ENCODE assay signal across 8 cellular contexts in genomic region chr4:88033309-88033708, GRCh38. TPM values are rescaled to one million over a fixed set of nuclear protein-coding genes. Genes with fewer than 3 reads are reported as not detected.
DNase-seq lines count a peak whose midpoint lies in the region; ATAC-seq lines count a peak whose summit lies in the region.

No MANE protein-coding gene starts in this region.

- H3K36me3 Mint-ChIP-seq in activated T-helper 17 cell treated with anti-CD3 and anti-CD28 coated beads, Interleukin-2, amount 50 U/mL, for 72 hours (ENCODE audit: low read depth): peaks cover 51% of the 10 kb centered on the region

- H3K4me1 Mint-ChIP-seq in activated T-helper 17 cell treated with anti-CD3 and anti-CD28 coated beads, Interleukin-2, amount 50 U/mL, for 72 hours: peaks cover 18% of the 10 kb centered on the region

- no peak overlapping the region for H3K4me3 Mint-ChIP-seq in activated T-helper 17 cell treated with anti-CD3 and anti-CD28 coated beads, Interleukin-2, amount 50 U/mL, for 72 hours

- H3K9me3 Mint-ChIP-seq in activated T-helper 17 cell treated with anti-CD3 and anti-CD28 coated beads, Interleukin-2, amount 50 U/mL, for 72 hours: no peaks in the 10 kb centered on the region

- no peaks in the 10 kb centered on the region for H3K27me3 Mint-ChIP-seq in activated T-helper 17 cell treated with anti-CD3 and anti-CD28 coated beads, Interleukin-2, amount 50 U/mL, for 72 hours

- H3K27ac Mint-ChIP-seq in activated T-helper 17 cell treated with anti-CD3 and anti-CD28 coated beads, Interleukin-2, amount 50 U/mL, for 72 hours: no peak overlapping the region

- ATAC-seq in HG02759 (IDR thresholded peaks at IDR 0.05; ENCODE audit: unreplicated experiment): peak; percentile 65
- peak; percentile 59 for ATAC-seq in activated T-helper 17 cell treated with anti-CD3 and anti-CD28 coated beads, Interleukin-2, amount 50 U/mL, for 72 hours (replicated peaks)
- ATAC-seq in GM19467 (IDR thresholded peaks at IDR 0.05; ENCODE audit: unreplicated experiment): no peak

- DNase-seq in stimulated activated CD4-positive, alpha-beta T cell treated with anti-CD3 and anti-CD28 coated beads, Interleukin-15, amount 100 ng/mL, for 24 hours: peak; percentile 37
- no peak for DNase-seq in stimulated activated CD4-positive, alpha-beta T cell treated with anti-CD3 and anti-CD28 coated beads, Interleukin-12 subunit alpha, Interleukin-12 subunit beta, amount 100 ng/mL, for 4 hours
- DNase-seq in NCI-H226: peak; percentile 44
- peak; percentile 35 for DNase-seq in globus pallidus (ENCODE audit: low spot score)
- DNase-seq in pulmonary artery endothelial cell (ENCODE audit: low read depth, low spot score): peak; percentile 26

RNA-seq across cellular contexts. Expression of gene PKD2, which starts 25.9 kb away (rescaled TPM):
- total RNA-seq in activated T-helper 17 cell treated with anti-CD3 and anti-CD28 coated beads, Interleukin-2, amount 50 U/mL, for 72 hours: 10 to 100 TPM in 1 of 2 donors, 1 to 10 TPM in 1; 7.3 to 12.7 TPM
- 49.0 and 49.7 TPM in 2 replicates for total RNA-seq in pulmonary artery endothelial cell

RNA-seq across cellular contexts. Expression of gene SPP1, which starts 57.8 kb away (rescaled TPM):
- 1 to 10 TPM in 1 of 2 donors, under 1 TPM in 1; 0.21 to 7.3 TPM for total RNA-seq in activated T-helper 17 cell treated with anti-CD3 and anti-CD28 coated beads, Interleukin-2, amount 50 U/mL, for 72 hours
- total RNA-seq in pulmonary artery endothelial cell: not detected in 2 replicates
